In the genomic region with DNA sequence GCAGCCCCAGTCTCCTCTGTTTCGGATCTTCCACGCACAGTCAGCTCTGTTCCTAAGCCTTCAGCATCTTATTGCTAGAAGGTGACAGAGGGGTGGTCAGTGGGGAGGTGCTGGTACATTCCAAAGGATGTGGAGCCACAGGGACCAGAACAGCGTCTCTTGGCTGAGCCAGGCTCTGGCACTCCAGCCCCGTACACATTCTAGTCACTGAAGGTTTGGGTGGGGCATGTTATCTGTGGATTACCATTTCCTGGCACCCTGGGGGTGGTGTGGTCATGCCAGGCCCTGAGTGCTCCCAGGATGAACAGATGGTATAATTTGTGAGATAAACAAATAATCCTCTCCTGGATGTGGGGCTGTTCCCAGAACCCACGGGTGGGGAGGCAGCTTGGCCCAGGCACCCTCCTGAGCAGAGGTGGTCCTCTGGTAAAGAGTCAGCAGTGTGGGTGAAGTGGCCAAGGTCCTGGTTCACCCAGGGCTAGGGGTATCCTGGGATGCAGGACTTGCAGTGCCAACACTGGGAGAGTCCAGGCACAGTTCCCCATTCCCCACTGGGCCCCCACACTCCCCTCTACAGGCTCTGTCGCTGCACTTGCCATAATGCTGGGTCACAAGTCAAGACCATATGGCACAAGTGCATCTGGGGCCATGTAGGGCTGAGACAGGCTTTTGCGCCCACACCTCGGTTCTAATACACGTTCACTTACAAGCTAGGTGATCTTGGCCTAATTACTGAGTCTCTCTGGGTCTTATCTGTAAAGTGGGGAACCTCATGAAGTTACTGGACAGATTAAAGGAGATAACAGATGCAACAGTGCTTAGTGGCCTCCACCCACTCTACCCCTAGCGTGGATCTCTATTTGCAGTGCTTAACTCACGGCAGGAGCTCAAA, we compare ENCODE assay signal across 2 cellular contexts.
TF ChIP-seq lines count a peak whose summit lies in the region.

No MANE protein-coding gene starts in this region.

TF ChIP-seq in HCT116, 20 proteins besides CTCF, POLR2A, EP300 and RAD21:
- TF ChIP-seq, protein P1, sequence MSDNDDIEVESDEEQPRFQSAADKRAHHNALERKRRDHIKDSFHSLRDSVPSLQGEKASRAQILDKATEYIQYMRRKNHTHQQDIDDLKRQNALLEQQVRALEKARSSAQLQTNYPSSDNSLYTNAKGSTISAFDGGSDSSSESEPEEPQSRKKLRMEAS (IDR thresholded peaks at IDR 0.05): no peak
- TF ChIP-seq ZNF274 (IDR thresholded peaks at IDR 0.05; ENCODE audit: low read depth, low read length) (no peak), ZFX (IDR thresholded peaks at IDR 0.05) (no peak), EZH2 (IDR thresholded peaks at IDR 0.05) (no peak), POLR2AphosphoS5 (IDR thresholded peaks at IDR 0.05; ENCODE audit: low read depth, low read length) (no peak), CBX3 (IDR thresholded peaks at IDR 0.05; ENCODE audit: low read depth) (no peak), YY1 (IDR thresholded peaks at IDR 0.05; ENCODE audit: extremely low read depth, insufficient replicate concordance, low read depth, low read length) (no peak), ELF1 (IDR thresholded peaks at IDR 0.05; ENCODE audit: borderline replicate concordance, low read depth) (no peak), FOSL1 (IDR thresholded peaks at IDR 0.05; ENCODE audit: low read depth) (no peak), SP1 (IDR thresholded peaks at IDR 0.05; ENCODE audit: low read depth) (no peak), SIN3A (IDR thresholded peaks at IDR 0.05; ENCODE audit: low read depth) (no peak), EZH2phosphoT487 (IDR thresholded peaks at IDR 0.05; ENCODE audit: borderline replicate concordance) (no peak), JUND (IDR thresholded peaks at IDR 0.05) (no peak)
- TF ChIP-seq, protein P2, sequence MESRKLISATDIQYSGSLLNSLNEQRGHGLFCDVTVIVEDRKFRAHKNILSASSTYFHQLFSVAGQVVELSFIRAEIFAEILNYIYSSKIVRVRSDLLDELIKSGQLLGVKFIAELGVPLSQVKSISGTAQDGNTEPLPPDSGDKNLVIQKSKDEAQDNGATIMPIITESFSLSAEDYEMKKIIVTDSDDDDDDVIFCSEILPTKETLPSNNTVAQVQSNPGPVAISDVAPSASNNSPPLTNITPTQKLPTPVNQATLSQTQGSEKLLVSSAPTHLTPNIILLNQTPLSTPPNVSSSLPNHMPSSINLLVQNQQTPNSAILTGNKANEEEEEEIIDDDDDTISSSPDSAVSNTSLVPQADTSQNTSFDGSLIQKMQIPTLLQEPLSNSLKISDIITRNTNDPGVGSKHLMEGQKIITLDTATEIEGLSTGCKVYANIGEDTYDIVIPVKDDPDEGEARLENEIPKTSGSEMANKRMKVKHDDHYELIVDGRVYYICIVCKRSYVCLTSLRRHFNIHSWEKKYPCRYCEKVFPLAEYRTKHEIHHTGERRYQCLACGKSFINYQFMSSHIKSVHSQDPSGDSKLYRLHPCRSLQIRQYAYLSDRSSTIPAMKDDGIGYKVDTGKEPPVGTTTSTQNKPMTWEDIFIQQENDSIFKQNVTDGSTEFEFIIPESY (IDR thresholded peaks at IDR 0.05; ENCODE audit: extremely low read depth, insufficient replicate concordance, low read length): no peak

TF ChIP-seq in endothelial cell of umbilical vein, 7 proteins besides CTCF, POLR2A, EP300 and RAD21:
- TF ChIP-seq FOS (IDR thresholded peaks at IDR 0.05; ENCODE audit: borderline replicate concordance, insufficient read depth, low read length): no peak
- TF ChIP-seq POLR2AphosphoS5 (IDR thresholded peaks at IDR 0.05; ENCODE audit: insufficient read depth, low read depth, low read length): no peak
